13 cellular contexts compared by ENCODE assay signal in genomic region chr21:38310619-38311018, GRCh38. TPM values are rescaled to one million over a fixed set of nuclear protein-coding genes. Genes with fewer than 3 reads are reported as not detected.
DNase-seq lines count a peak whose midpoint lies in the region; ATAC-seq and TF ChIP-seq lines count a peak whose summit lies in the region.
"Had no signal": no experiment of that assay in that cellular context is flagged by ENCODE, and none has a peak within 500 bp of the region (broad histone marks: within the 10 kb centered on the region; RNA-seq: fewer than 3 reads in every experiment).

No MANE protein-coding gene starts in this region.

- H3K36me3 Mint-ChIP-seq in nephron progenitor cell (ENCODE audit: low read depth) (no peaks in the 10 kb centered on the region), Caco-2 (ENCODE audit: insufficient read depth, unreplicated experiment) (no peaks in the 10 kb centered on the region)
- H3K36me3 Mint-ChIP-seq in activated naive CD4-positive, alpha-beta T cell treated with anti-CD3 and anti-CD28 coated beads, Interleukin-2, amount 10 ng/mL, durations not matched to agents 7 days and 5 days: no peaks in the 10 kb centered on the region

- H3K4me3 ChIP-seq in cardiac fibroblast (replicated peaks in 1 of 2; ENCODE audit: low read depth in 2 of 2, low read length in 2 of 2): no peak overlapping the region
- H3K4me3 ChIP-seq in Caco-2 (ENCODE audit: low read depth, low read length): no peak overlapping the region
- H3K4me3 ChIP-seq: lung, transverse colon had no signal

- DNase-seq in DMS79 (lab: John Stamatoyannopoulos, UW): peak; percentile 66
- peak; percentile 95 for DNase-seq in NCI-H2107 treated with DMSO at 0.1 percent for 48 hours (lab: John Stamatoyannopoulos, UW; ENCODE audit: unreplicated experiment)
- DNase-seq in cardiac fibroblast (ENCODE audit: low read depth in 2 of 2): peak; percentile 84 to 94
- DNase-seq in nephron progenitor cell: no peak
- DNase-seq in Caco-2: no peak
- DNase-seq in ACHN: no peak
- no peak for DNase-seq in activated naive CD4-positive, alpha-beta T cell treated with anti-CD3 and anti-CD28 coated beads, Interleukin-2, amount 10 ng/mL, durations not matched to agents 7 days and 5 days
- DNase-seq: NCI-H146, Right ventricle myocardium superior, transverse colon had no signal

- peaks cover 18% of the 10 kb centered on the region for H3K9me3 Mint-ChIP-seq in nephron progenitor cell
- H3K9me3 Mint-ChIP-seq in Caco-2 (ENCODE audit: unreplicated experiment): no peaks in the 10 kb centered on the region
- no peaks in the 10 kb centered on the region for H3K9me3 Mint-ChIP-seq in activated naive CD4-positive, alpha-beta T cell treated with anti-CD3 and anti-CD28 coated beads, Interleukin-2, amount 10 ng/mL, durations not matched to agents 7 days and 5 days
- H3K9me3 Mint-ChIP-seq: activated T-helper 2 cell treated with anti-CD3 and anti-CD28 coated beads, Interferon-gamma antibody, Interleukin-2, Interleukin-4, amounts not matched to agents 10 μg/mL and 5 μg/mL and 100 μg/mL, durations not matched to agents 14 hours and 24 hours and 36 hours had no signal

- no peaks in the 10 kb centered on the region for H3K36me3 ChIP-seq in Caco-2 (ENCODE audit: control insufficient read depth, insufficient read depth, low read length)
- H3K36me3 ChIP-seq: transverse colon had no signal

- ATAC-seq in HG03521 (IDR thresholded peaks at IDR 0.05; ENCODE audit: unreplicated experiment): no peak

- in situ Hi-C loops in ACHN (cut with HindIII; ENCODE audit: low pct_ligation_motif_present, low pct_unique_long_range_greater_than_20kb, low sequenced_read_pairs): no loop called here

- H3K4me3 Mint-ChIP-seq in nephron progenitor cell (no peak overlapping the region), Caco-2 (ENCODE audit: unreplicated experiment) (no peak overlapping the region)
- H3K4me3 Mint-ChIP-seq in activated naive CD4-positive, alpha-beta T cell treated with anti-CD3 and anti-CD28 coated beads, Interleukin-2, amount 10 ng/mL, durations not matched to agents 7 days and 5 days: no peak overlapping the region

- TF ChIP-seq CTCF in cardiac fibroblast (IDR thresholded peaks at IDR 0.05; ENCODE audit: low read depth, low read length): no peak
- no peak for TF ChIP-seq CTCF in nephron progenitor cell (IDR thresholded peaks at IDR 0.05)
- TF ChIP-seq CTCF in Caco-2 (IDR thresholded peaks at IDR 0.05; ENCODE audit: insufficient read depth in 1 of 2, low read depth in 1 of 2, low read length in 1 of 2, severe bottlenecking in 1 of 2, unreplicated experiment in 1 of 2): no peak

- H3K4me1 ChIP-seq in Caco-2: no peaks in the 10 kb centered on the region
- H3K4me1 ChIP-seq: transverse colon had no signal

- intact Hi-C loops in Caco-2 (cut with micrococcal nuclease; ENCODE audit: unreplicated experiment): no loop called here

- no peaks in the 10 kb centered on the region; the same call in 1 of the 2 replicates for H3K27me3 ChIP-seq in Caco-2 (replicated peaks; ENCODE audit: control insufficient read depth, insufficient read depth, low read length)

- H3K27me3 Mint-ChIP-seq in nephron progenitor cell (ENCODE audit: low read depth, poor library complexity) (no peaks in the 10 kb centered on the region), Caco-2 (ENCODE audit: insufficient read depth, unreplicated experiment) (peaks cover 16% of the 10 kb centered on the region)
- peaks cover 4% of the 10 kb centered on the region for H3K27me3 Mint-ChIP-seq in activated naive CD4-positive, alpha-beta T cell treated with anti-CD3 and anti-CD28 coated beads, Interleukin-2, amount 10 ng/mL, durations not matched to agents 7 days and 5 days

- H3K4me1 Mint-ChIP-seq in nephron progenitor cell (peaks cover 65% of the 10 kb centered on the region), Caco-2 (ENCODE audit: low read depth, unreplicated experiment) (no peaks in the 10 kb centered on the region)
- peaks cover 15% of the 10 kb centered on the region for H3K4me1 Mint-ChIP-seq in activated naive CD4-positive, alpha-beta T cell treated with anti-CD3 and anti-CD28 coated beads, Interleukin-2, amount 10 ng/mL, durations not matched to agents 7 days and 5 days

- peak overlapping the region; percentile 66 for H3K27ac Mint-ChIP-seq in nephron progenitor cell
- no peak overlapping the region for H3K27ac Mint-ChIP-seq in Caco-2 (ENCODE audit: unreplicated experiment)
- H3K27ac Mint-ChIP-seq in activated naive CD4-positive, alpha-beta T cell treated with anti-CD3 and anti-CD28 coated beads, Interleukin-2, amount 10 ng/mL, durations not matched to agents 7 days and 5 days: no peak overlapping the region
- H3K27ac Mint-ChIP-seq: activated T-helper 2 cell treated with anti-CD3 and anti-CD28 coated beads, Interferon-gamma antibody, Interleukin-2, Interleukin-4, amounts not matched to agents 10 μg/mL and 5 μg/mL and 100 μg/mL, durations not matched to agents 14 hours and 24 hours and 36 hours had no signal

- POLR2A ChIA-PET in Caco-2 (lab: Charles Lee): no interaction called here

- BruUV-seq in Caco-2 (replicated peaks; lab: Mats Ljungman, UMichigan): no TSS peak

- CTCF ChIA-PET in Caco-2 (lab: Charles Lee): no interaction called here
- CTCF ChIA-PET in activated naive CD4-positive, alpha-beta T cell treated with anti-CD3 and anti-CD28 coated beads, Interleukin-2, amount 10 ng/mL, durations not matched to agents 7 days and 5 days (lab: Charles Lee): no interaction called here

- H3K9me3 ChIP-seq in Caco-2: no peaks in the 10 kb centered on the region
- H3K9me3 ChIP-seq: transverse colon had no signal

RNA-seq across cellular contexts. Expression of gene KCNJ15, which starts 53.8 kb away (rescaled TPM):
- total RNA-seq in Caco-2 (2022): not detected in 2 replicates

Comparison
In these comparisons a context has a peak if more than half of its experiments do, and no peak if none do; other contexts are left out.
1. DNase-seq: peak in DMS79 (single experiment), NCI-H2107 treated with DMSO at 0.1 percent for 48 hours (single experiment) and cardiac fibroblast (2 of 2); none in nephron progenitor cell (single experiment), Caco-2 (0 of 2), ACHN (single experiment) and activated naive CD4-positive, alpha-beta T cell treated with anti-CD3 and anti-CD28 coated beads, Interleukin-2, amount 10 ng/mL, durations not matched to agents 7 days and 5 days (single experiment).